ENCODE assay signal across 8 cellular contexts in genomic region chr19:18173054-18173571, GRCh38. TPM values are rescaled to one million over a fixed set of nuclear protein-coding genes. Genes with fewer than 3 reads are reported as not detected.
DNase-seq lines count a peak whose midpoint lies in the region; ATAC-seq, FAIRE-seq and TF ChIP-seq lines count a peak whose summit lies in the region.

No MANE protein-coding gene starts in this region.

- no peak for TF ChIP-seq RAD21 in HepG2 (CRISPR knock-in tag; IDR thresholded peaks at IDR 0.05)

- no peak overlapping the region for H2AFZ ChIP-seq in HepG2 (ENCODE audit: low read length)

- WGBS in adrenal gland, 4 donors, result 47 to 51% (median 50%) methylated on average over 8 to 18 of the region's 18 CpGs; no CpG with 5 or more reads in 1 of the 4 donors
- WGBS in HepG2 (ENCODE audit: low lambda C conversion rate), result 81% methylated on average over 18 of the region's 18 CpGs
- WGBS in urinary bladder, result 50% methylated on average over 18 of the region's 18 CpGs

- no peaks in the 10 kb centered on the region for H3K27me3 ChIP-seq in adrenal gland
- no peaks in the 10 kb centered on the region for H3K27me3 ChIP-seq in HepG2 (ENCODE audit: control insufficient read depth in 1 of 2, insufficient read depth in 2 of 2, low read length in 2 of 2)

- H3K36me3 ChIP-seq in adrenal gland (replicated peaks in 1 of 2), result peaks cover 0 to 23% of the 10 kb centered on the region in 2 donors
- peaks cover 4 to 18% of the 10 kb centered on the region in 2 experiments; a peak in 4 of 5 replicates for H3K36me3 ChIP-seq in HepG2 (replicated peaks in 1 of 2; ENCODE audit: control insufficient read depth in 1 of 2, insufficient read depth in 2 of 2, low read length in 2 of 2)
- H3K36me3 ChIP-seq in urinary bladder (ENCODE audit: insufficient read depth), result no peaks in the 10 kb centered on the region

- TF ChIP-seq POLR2A in adrenal gland (IDR thresholded peaks at IDR 0.05) (no peak), HepG2 (IDR thresholded peaks at IDR 0.05; ENCODE audit: insufficient read depth in 1 of 2, low read depth in 2 of 2, low read length in 2 of 2) (no peak)

- H3K27ac ChIP-seq in adrenal gland (peak overlapping the region; percentile 42 to 97 (median 92)), HepG2 (ENCODE audit: extremely low read length, insufficient read depth, low read length) (peak overlapping the region; percentile 62), urinary bladder (ENCODE audit: low read depth) (no peak overlapping the region)

- DNase-seq in Daoy (ENCODE audit: low read depth) (peak; percentile 40), adrenal gland (peak; percentile 59 to 80 (median 73)), HepG2 (ENCODE audit: low spot score) (no peak), NCI-H2081 (lab: John Stamatoyannopoulos, UW) (no peak), islet precursor cell (no peak)
- DNase-seq in effector CD4-positive, alpha-beta T cell, result no peak

- TF ChIP-seq CTCF in adrenal gland (IDR thresholded peaks at IDR 0.05) (no peak), HepG2 (CRISPR knock-in tag; IDR thresholded peaks at IDR 0.05) (no peak)

- no peak for FAIRE-seq in HepG2 (lab: Jason Lieb, UNC)

- H4K20me1 ChIP-seq in HepG2 (ENCODE audit: insufficient read depth, low read length), result 0 out of 2 replicates have a peak, but pooled peaks cover 3% of the 10 kb centered on the region

- H3K9me3 ChIP-seq in adrenal gland (replicated peaks in 1 of 3), result no peaks in the 10 kb centered on the region
- H3K9me3 ChIP-seq in HepG2 (ENCODE audit: low read length), result no peaks in the 10 kb centered on the region

- in situ Hi-C loops in HepG2 (cut with HindIII; ENCODE audit: extremely low pct_ligation_motif_present, low pct_unique_long_range_greater_than_20kb), result loop anchor here (10.0 kb wide), 1 partner anchor 168 kb away; the partner anchor contains the start of gene ARRDC2

- H3K4me3 ChIP-seq in adrenal gland (peak overlapping the region in 2 of 4 donors; percentile 58 to 64), HepG2 (replicated peaks in 1 of 3; ENCODE audit: insufficient read depth in 1 of 3, low read depth in 2 of 3, low read length in 3 of 3) (peak overlapping the region in 1 of 3 experiments; percentile 80; a peak in 1 of 6 replicates), urinary bladder (ENCODE audit: low read depth, low read length) (peak overlapping the region; percentile 57)

- H3K79me2 ChIP-seq in HepG2 (ENCODE audit: insufficient read depth, low read length), result no peaks in the 10 kb centered on the region

- no peak for TF ChIP-seq EP300 in HepG2 (IDR thresholded peaks at IDR 0.05; ENCODE audit: low read depth in 2 of 2, low read length in 2 of 2)
- TF ChIP-seq EP300 in HepG2 (CRISPR knock-in tag; IDR thresholded peaks at IDR 0.05; ENCODE audit: borderline replicate concordance), result no peak

- peak; percentile 3 for ATAC-seq in HG02884 (IDR thresholded peaks at IDR 0.05; ENCODE audit: unreplicated experiment)
- no peak for ATAC-seq in HepG2

- H3K4me1 ChIP-seq in adrenal gland (replicated peaks in 1 of 2) (peaks cover 21 to 27% of the 10 kb centered on the region in 2 donors), HepG2 (ENCODE audit: insufficient read depth, low read length) (peaks cover 14% of the 10 kb centered on the region), urinary bladder (ENCODE audit: insufficient read depth) (no peaks in the 10 kb centered on the region)

- BruUV-seq in HepG2 (replicated peaks; lab: Mats Ljungman, UMichigan), result no TSS peak

- POLR2A ChIA-PET in HepG2 (lab: Yijun Ruan, JAX), result interaction anchor here (0.9 kb wide), 1 partner anchor 14 kb away, joined by 3 read pairs; no protein-coding TSS in a partner anchor

- intact Hi-C loops in adrenal gland (cut with DNase I), result no loop called here
- intact Hi-C loops in HepG2 (cut with micrococcal nuclease; ENCODE audit: unreplicated experiment), result no loop called here

- peak overlapping the region; percentile 77 for H3K4me2 ChIP-seq in HepG2 (ENCODE audit: low read depth, low read length)

- H3K9ac ChIP-seq in HepG2 (ENCODE audit: insufficient read depth, low read depth, low read length), result no peak overlapping the region

- CTCF ChIA-PET in HepG2 (lab: Yijun Ruan, JAX; ENCODE audit: low intra/inter-chr PET ratio, low total read pairs), result no interaction called here

RNA-seq across cellular contexts. Expression of gene IFI30, which starts 0.5 kb away (rescaled TPM):
- total RNA-seq in Daoy (2014; rRNA removed; shearing (Covaris generic)), result 17.8 and 20.2 TPM in 2 replicates
- 100 to 1,000 TPM; 103 to 372 (median 185) TPM for total RNA-seq in adrenal gland
- 100 to 1,000 TPM in 2 of 3 donors, 10 to 100 TPM in 1; 99.2 to 268 (median 158) TPM for polyA plus RNA-seq in adrenal gland
- 41.2 and 79.4 TPM in 2 replicates for total RNA-seq in HepG2 (2016; rRNA removed; fragmentation: Illumina TruSeq; extraction: Trizol)
- total RNA-seq in HepG2 (2016; cell fraction: cytosol; rRNA removed; fragmentation: Illumina TruSeq; extraction: Trizol; ENCODE audit: low read depth), result 49.8 and 56.5 TPM in 2 replicates
- 39.1 and 76.9 TPM in 2 replicates for total RNA-seq in HepG2 (2016; cell fraction: insoluble cytoplasmic fraction; rRNA removed; fragmentation: Illumina TruSeq; extraction: Trizol)
- total RNA-seq in HepG2 (2016; cell fraction: membrane; rRNA removed; fragmentation: Illumina TruSeq; extraction: Trizol), result 32.9 and 35.3 TPM in 2 replicates
- 62.2 and 72.4 TPM in 2 replicates for total RNA-seq in HepG2 (2016; cell fraction: nucleus; rRNA removed; fragmentation: Illumina TruSeq; extraction: Trizol)
- polyA plus RNA-seq in HepG2 (2011; rRNA removed), result 24.7 and 25.0 TPM in 2 replicates
- polyA plus RNA-seq in HepG2 (2011; cell fraction: cytosol; rRNA removed), result 33.2 and 51.0 TPM in 2 replicates
- 13.2 and 16.2 TPM in 2 replicates for polyA plus RNA-seq in HepG2 (2011; cell fraction: nucleus; rRNA removed)
- polyA plus RNA-seq in HepG2 (2012), result 13.8 and 14.8 TPM in 2 replicates
- 68.0 and 80.0 TPM in 2 replicates for polyA plus RNA-seq in HepG2 (2016; cell fraction: cytosol; fragmentation: Illumina TruSeq; extraction: Trizol; ENCODE audit: low read depth)
- 46.2 and 52.2 TPM in 2 replicates for polyA plus RNA-seq in HepG2 (2016; cell fraction: insoluble cytoplasmic fraction; fragmentation: Illumina TruSeq; extraction: Trizol; ENCODE audit: low read depth)
- 28.9 and 31.1 TPM in 2 replicates for polyA plus RNA-seq in HepG2 (2016; cell fraction: membrane; fragmentation: Illumina TruSeq; extraction: Trizol; ENCODE audit: low read depth)
- polyA plus RNA-seq in HepG2 (2016; cell fraction: nucleus; fragmentation: Illumina TruSeq; extraction: Trizol; ENCODE audit: insufficient read depth, low read depth), result 133 TPM in 2 replicates
- polyA minus RNA-seq in HepG2 (2011; rRNA and poly(A)+ RNA removed; ENCODE audit: low replicate concordance), result 49.7 and 255 TPM in 2 replicates
- 11.2 and 23.9 TPM in 2 replicates for polyA minus RNA-seq in HepG2 (2011; cell fraction: cytosol; rRNA and poly(A)+ RNA removed)
- 3.7 and 4.4 TPM in 2 replicates for polyA minus RNA-seq in HepG2 (2011; cell fraction: nucleus; rRNA and poly(A)+ RNA removed)
- total RNA-seq in urinary bladder, result 6.6 TPM
- 90.6 TPM for polyA plus RNA-seq in urinary bladder

RNA-seq across cellular contexts. Expression of gene MPV17L2, which starts 19.9 kb away (rescaled TPM):
- total RNA-seq in Daoy (2014; rRNA removed; shearing (Covaris generic)), result 43.3 and 67.4 TPM in 2 replicates
- 10 to 100 TPM; 10.3 to 47.4 (median 24.0) TPM for total RNA-seq in adrenal gland
- 10 to 100 TPM; 21.1 to 41.4 (median 40.8) TPM for polyA plus RNA-seq in adrenal gland
- 13.0 and 16.7 TPM in 2 replicates for total RNA-seq in HepG2 (2016; rRNA removed; fragmentation: Illumina TruSeq; extraction: Trizol)
- total RNA-seq in HepG2 (2016; cell fraction: cytosol; rRNA removed; fragmentation: Illumina TruSeq; extraction: Trizol; ENCODE audit: low read depth), result 5.8 and 6.2 TPM in 2 replicates
- 13.4 and 17.8 TPM in 2 replicates for total RNA-seq in HepG2 (2016; cell fraction: insoluble cytoplasmic fraction; rRNA removed; fragmentation: Illumina TruSeq; extraction: Trizol)
- total RNA-seq in HepG2 (2016; cell fraction: membrane; rRNA removed; fragmentation: Illumina TruSeq; extraction: Trizol), result 8.3 and 11.1 TPM in 2 replicates
- total RNA-seq in HepG2 (2016; cell fraction: nucleus; rRNA removed; fragmentation: Illumina TruSeq; extraction: Trizol), result 9.2 and 11.2 TPM in 2 replicates
- 12.4 and 13.6 TPM in 2 replicates for polyA plus RNA-seq in HepG2 (2011; rRNA removed)
- 8.7 and 13.2 TPM in 2 replicates for polyA plus RNA-seq in HepG2 (2011; cell fraction: cytosol; rRNA removed)
- 5.8 and 6.4 TPM in 2 replicates for polyA plus RNA-seq in HepG2 (2011; cell fraction: nucleus; rRNA removed)
- polyA plus RNA-seq in HepG2 (2012), result 6.0 and 9.4 TPM in 2 replicates
- 7.8 and 8.4 TPM in 2 replicates for polyA plus RNA-seq in HepG2 (2016; cell fraction: cytosol; fragmentation: Illumina TruSeq; extraction: Trizol; ENCODE audit: low read depth)
- 21.7 TPM in 2 replicates for polyA plus RNA-seq in HepG2 (2016; cell fraction: insoluble cytoplasmic fraction; fragmentation: Illumina TruSeq; extraction: Trizol; ENCODE audit: low read depth)
- polyA plus RNA-seq in HepG2 (2016; cell fraction: membrane; fragmentation: Illumina TruSeq; extraction: Trizol; ENCODE audit: low read depth), result 9.2 and 11.9 TPM in 2 replicates
- 27.8 and 29.4 TPM in 2 replicates for polyA plus RNA-seq in HepG2 (2016; cell fraction: nucleus; fragmentation: Illumina TruSeq; extraction: Trizol; ENCODE audit: insufficient read depth, low read depth)
- polyA minus RNA-seq in HepG2 (2011; rRNA and poly(A)+ RNA removed; ENCODE audit: low replicate concordance), result 22.3 and 69.9 TPM in 2 replicates
- polyA minus RNA-seq in HepG2 (2011; cell fraction: cytosol; rRNA and poly(A)+ RNA removed), result 3.4 and 4.1 TPM in 2 replicates
- 2.5 and 3.7 TPM in 2 replicates for polyA minus RNA-seq in HepG2 (2011; cell fraction: nucleus; rRNA and poly(A)+ RNA removed)
- 4.2 TPM for total RNA-seq in urinary bladder
- 22.8 TPM for polyA plus RNA-seq in urinary bladder

RNA-seq across cellular contexts. Expression of gene PIK3R2, which starts 20.1 kb away (rescaled TPM):
- 6.5 and 14.2 TPM in 2 replicates for total RNA-seq in Daoy (2014; rRNA removed; shearing (Covaris generic))
- total RNA-seq in adrenal gland, result 100 to 1,000 TPM in 3 of 8 donors, 10 to 100 TPM in 5; 32.9 to 124 (median 80.4) TPM
- 10 to 100 TPM in 2 of 3 donors, 1 to 10 TPM in 1; 6.7 to 21.0 (median 10.8) TPM for polyA plus RNA-seq in adrenal gland
- total RNA-seq in HepG2 (2016; rRNA removed; fragmentation: Illumina TruSeq; extraction: Trizol), result 15.8 and 25.3 TPM in 2 replicates
- total RNA-seq in HepG2 (2016; cell fraction: cytosol; rRNA removed; fragmentation: Illumina TruSeq; extraction: Trizol; ENCODE audit: low read depth), result 13.7 and 16.1 TPM in 2 replicates
- total RNA-seq in HepG2 (2016; cell fraction: insoluble cytoplasmic fraction; rRNA removed; fragmentation: Illumina TruSeq; extraction: Trizol), result 12.5 and 18.3 TPM in 2 replicates
- total RNA-seq in HepG2 (2016; cell fraction: membrane; rRNA removed; fragmentation: Illumina TruSeq; extraction: Trizol), result 33.3 and 40.2 TPM in 2 replicates
- 14.5 and 18.4 TPM in 2 replicates for total RNA-seq in HepG2 (2016; cell fraction: nucleus; rRNA removed; fragmentation: Illumina TruSeq; extraction: Trizol)
- 18.6 and 27.2 TPM in 2 replicates for polyA plus RNA-seq in HepG2 (2011; rRNA removed)
- 17.0 and 21.2 TPM in 2 replicates for polyA plus RNA-seq in HepG2 (2011; cell fraction: cytosol; rRNA removed)
- polyA plus RNA-seq in HepG2 (2011; cell fraction: nucleus; rRNA removed), result 35.7 and 42.1 TPM in 2 replicates
- polyA plus RNA-seq in HepG2 (2012), result 39.2 and 39.3 TPM in 2 replicates
- 8.4 and 11.9 TPM in 2 replicates for polyA plus RNA-seq in HepG2 (2016; cell fraction: cytosol; fragmentation: Illumina TruSeq; extraction: Trizol; ENCODE audit: low read depth)
- 30.5 and 42.6 TPM in 2 replicates for polyA plus RNA-seq in HepG2 (2016; cell fraction: insoluble cytoplasmic fraction; fragmentation: Illumina TruSeq; extraction: Trizol; ENCODE audit: low read depth)
- polyA plus RNA-seq in HepG2 (2016; cell fraction: membrane; fragmentation: Illumina TruSeq; extraction: Trizol; ENCODE audit: low read depth), result 46.8 and 48.0 TPM in 2 replicates
- polyA plus RNA-seq in HepG2 (2016; cell fraction: nucleus; fragmentation: Illumina TruSeq; extraction: Trizol; ENCODE audit: insufficient read depth, low read depth), result 60.8 and 65.6 TPM in 2 replicates
- polyA minus RNA-seq in HepG2 (2011; rRNA and poly(A)+ RNA removed; ENCODE audit: low replicate concordance), result 18.1 and 22.4 TPM in 2 replicates
- polyA minus RNA-seq in HepG2 (2011; cell fraction: cytosol; rRNA and poly(A)+ RNA removed), result 12.0 and 21.3 TPM in 2 replicates
- 12.7 and 19.6 TPM in 2 replicates for polyA minus RNA-seq in HepG2 (2011; cell fraction: nucleus; rRNA and poly(A)+ RNA removed)
- total RNA-seq in urinary bladder, result 12.2 TPM
- polyA plus RNA-seq in urinary bladder, result 17.0 TPM

RNA-seq across cellular contexts. Expression of gene RAB3A, which starts 30.7 kb away (rescaled TPM):
- total RNA-seq in Daoy (2014; rRNA removed; shearing (Covaris generic)), result 0.23 TPM in 1 of 2 replicates, not detected in the other
- total RNA-seq in adrenal gland, result 10 to 100 TPM in 3 of 8 donors, 1 to 10 TPM in 5; 2.3 to 32.3 (median 6.9) TPM
- polyA plus RNA-seq in adrenal gland, result 10 to 100 TPM in 1 of 3 donors, 1 to 10 TPM in 2; 4.0 to 16.6 (median 5.8) TPM
- 0.53 and 0.58 TPM in 2 replicates for total RNA-seq in HepG2 (2016; rRNA removed; fragmentation: Illumina TruSeq; extraction: Trizol)
- 1.5 and 2.4 TPM in 2 replicates for total RNA-seq in HepG2 (2016; cell fraction: cytosol; rRNA removed; fragmentation: Illumina TruSeq; extraction: Trizol; ENCODE audit: low read depth)
- total RNA-seq in HepG2 (2016; cell fraction: insoluble cytoplasmic fraction; rRNA removed; fragmentation: Illumina TruSeq; extraction: Trizol), result 0.61 and 1.2 TPM in 2 replicates
- 1.4 and 1.8 TPM in 2 replicates for total RNA-seq in HepG2 (2016; cell fraction: membrane; rRNA removed; fragmentation: Illumina TruSeq; extraction: Trizol)
- total RNA-seq in HepG2 (2016; cell fraction: nucleus; rRNA removed; fragmentation: Illumina TruSeq; extraction: Trizol), result 1.0 and 1.4 TPM in 2 replicates
- polyA plus RNA-seq in HepG2 (2011; rRNA removed), result 0.95 and 0.98 TPM in 2 replicates
- polyA plus RNA-seq in HepG2 (2011; cell fraction: cytosol; rRNA removed), result 1.4 TPM in 2 replicates
- 2.7 and 3.2 TPM in 2 replicates for polyA plus RNA-seq in HepG2 (2011; cell fraction: nucleus; rRNA removed)
- polyA plus RNA-seq in HepG2 (2012), result 1.8 and 2.1 TPM in 2 replicates
- polyA plus RNA-seq in HepG2 (2016; cell fraction: cytosol; fragmentation: Illumina TruSeq; extraction: Trizol; ENCODE audit: low read depth), result 0.90 and 0.94 TPM in 2 replicates
- 1.1 and 2.1 TPM in 2 replicates for polyA plus RNA-seq in HepG2 (2016; cell fraction: insoluble cytoplasmic fraction; fragmentation: Illumina TruSeq; extraction: Trizol; ENCODE audit: low read depth)
- 1.1 TPM in 2 replicates for polyA plus RNA-seq in HepG2 (2016; cell fraction: membrane; fragmentation: Illumina TruSeq; extraction: Trizol; ENCODE audit: low read depth)
- 2.0 and 3.3 TPM in 2 replicates for polyA plus RNA-seq in HepG2 (2016; cell fraction: nucleus; fragmentation: Illumina TruSeq; extraction: Trizol; ENCODE audit: insufficient read depth, low read depth)
- polyA minus RNA-seq in HepG2 (2011; rRNA and poly(A)+ RNA removed; ENCODE audit: low replicate concordance), result 4.2 and 9.4 TPM in 2 replicates
- polyA minus RNA-seq in HepG2 (2011; cell fraction: cytosol; rRNA and poly(A)+ RNA removed), result 3.9 and 4.1 TPM in 2 replicates
- 0.64 and 1.2 TPM in 2 replicates for polyA minus RNA-seq in HepG2 (2011; cell fraction: nucleus; rRNA and poly(A)+ RNA removed)
- total RNA-seq in urinary bladder, result 4.7 TPM
- 5.5 TPM for polyA plus RNA-seq in urinary bladder

RNA-seq across cellular contexts. Expression of gene PDE4C, which starts 53.1 kb away (rescaled TPM):
- total RNA-seq in Daoy (2014; rRNA removed; shearing (Covaris generic)), result 0.17 TPM in 1 of 2 replicates, not detected in the other
- 1 to 10 TPM in 2 of 8 donors, under 1 TPM in 6; 0.11 to 1.7 (median 0.42) TPM for total RNA-seq in adrenal gland
- polyA plus RNA-seq in adrenal gland, result 1 to 10 TPM in 1 of 3 donors, under 1 TPM in 1, not detected in 1; 0.77 to 2.4 TPM
- total RNA-seq in HepG2 (2016; rRNA removed; fragmentation: Illumina TruSeq; extraction: Trizol), result 0.90 and 1.4 TPM in 2 replicates
- 0.30 and 0.44 TPM in 2 replicates for total RNA-seq in HepG2 (2016; cell fraction: cytosol; rRNA removed; fragmentation: Illumina TruSeq; extraction: Trizol; ENCODE audit: low read depth)
- total RNA-seq in HepG2 (2016; cell fraction: insoluble cytoplasmic fraction; rRNA removed; fragmentation: Illumina TruSeq; extraction: Trizol), result 0.49 and 1.5 TPM in 2 replicates
- total RNA-seq in HepG2 (2016; cell fraction: membrane; rRNA removed; fragmentation: Illumina TruSeq; extraction: Trizol), result 0.07 and 0.37 TPM in 2 replicates
- total RNA-seq in HepG2 (2016; cell fraction: nucleus; rRNA removed; fragmentation: Illumina TruSeq; extraction: Trizol), result 1.7 and 2.4 TPM in 2 replicates
- polyA plus RNA-seq in HepG2 (2011; rRNA removed), result 14.0 and 17.9 TPM in 2 replicates
- 3.4 and 4.6 TPM in 2 replicates for polyA plus RNA-seq in HepG2 (2011; cell fraction: cytosol; rRNA removed)
- polyA plus RNA-seq in HepG2 (2011; cell fraction: nucleus; rRNA removed), result 128 and 158 TPM in 2 replicates
- polyA plus RNA-seq in HepG2 (2012), result 2.2 and 3.2 TPM in 2 replicates
- polyA plus RNA-seq in HepG2 (2016; cell fraction: cytosol; fragmentation: Illumina TruSeq; extraction: Trizol; ENCODE audit: low read depth), result not detected in 2 replicates
- polyA plus RNA-seq in HepG2 (2016; cell fraction: insoluble cytoplasmic fraction; fragmentation: Illumina TruSeq; extraction: Trizol; ENCODE audit: low read depth), result 0.33 and 0.37 TPM in 2 replicates
- not detected in 2 replicates for polyA plus RNA-seq in HepG2 (2016; cell fraction: membrane; fragmentation: Illumina TruSeq; extraction: Trizol; ENCODE audit: low read depth)
- 10.9 and 11.5 TPM in 2 replicates for polyA plus RNA-seq in HepG2 (2016; cell fraction: nucleus; fragmentation: Illumina TruSeq; extraction: Trizol; ENCODE audit: insufficient read depth, low read depth)
- polyA minus RNA-seq in HepG2 (2011; rRNA and poly(A)+ RNA removed; ENCODE audit: low replicate concordance), result 0.56 and 12.3 TPM in 2 replicates
- 1.5 and 3.1 TPM in 2 replicates for polyA minus RNA-seq in HepG2 (2011; cell fraction: cytosol; rRNA and poly(A)+ RNA removed)
- 30.4 and 31.1 TPM in 2 replicates for polyA minus RNA-seq in HepG2 (2011; cell fraction: nucleus; rRNA and poly(A)+ RNA removed)
- 1.7 TPM for total RNA-seq in urinary bladder
- 1.1 TPM for polyA plus RNA-seq in urinary bladder

Comparison
In these comparisons a context has a peak if more than half of its experiments do, and no peak if none do; other contexts are left out.
1. DNase-seq: peak in Daoy (single experiment) and adrenal gland (7 of 7); none in HepG2 (single experiment), NCI-H2081 (0 of 2), effector CD4-positive, alpha-beta T cell (single experiment) and islet precursor cell (single experiment).